14 cellular contexts compared by ENCODE assay signal in genomic region chr7:46557295-46557711, GRCh38.
DNase-seq lines count a peak whose midpoint lies in the region; ATAC-seq and TF ChIP-seq lines count a peak whose summit lies in the region.
"Had no signal": no experiment of that assay in that cellular context is flagged by ENCODE, and none has a peak within 500 bp of the region (broad histone marks: within the 10 kb centered on the region; RNA-seq: fewer than 3 reads in every experiment).

No MANE protein-coding gene starts in this region.

- H3K27ac ChIP-seq in brain microvascular endothelial cell (peak overlapping the region; percentile 94), vagina (peak overlapping the region; percentile 73)
- H3K27ac ChIP-seq: ascending aorta, right lobe of liver had no signal

- H3K4me3 ChIP-seq in brain microvascular endothelial cell (ENCODE audit: low read depth, low read length) (no peak overlapping the region), vagina (no peak overlapping the region)
- H3K4me3 ChIP-seq: ascending aorta, right lobe of liver had no signal

- no peaks in the 10 kb centered on the region for H3K27me3 Mint-ChIP-seq in mesothelial cell of epicardium (ENCODE audit: low read depth)

- in situ Hi-C loops in brain microvascular endothelial cell (cut with HindIII; ENCODE audit: low pct_ligation_motif_present, low sequenced_read_pairs) = no loop called here

- H3K27ac Mint-ChIP-seq in mesothelial cell of epicardium = peak overlapping the region; percentile 99
- H3K27ac Mint-ChIP-seq: activated T-cell treated with anti-CD3 and anti-CD28 coated beads, Interleukin-2, amount 50 U/mL, for 72 hours had no signal

- peak; percentile 7 for DNase-seq in NCI-H2196 (lab: John Stamatoyannopoulos, UW; ENCODE audit: unreplicated experiment)
- no peak for DNase-seq in NCI-H2196 treated with DMSO at 0.1 percent for 48 hours (lab: John Stamatoyannopoulos, UW; ENCODE audit: unreplicated experiment)
- DNase-seq in brain microvascular endothelial cell = peak; percentile 95
- peak in 1 of 2 experiments; percentile 48 for DNase-seq in mesothelial cell of epicardium (ENCODE audit: low spot score in 2 of 2, unreplicated experiment in 2 of 2)
- DNase-seq in vagina (ENCODE audit: extremely low spot score in 2 of 2) = no peak
- DNase-seq in activated effector memory CD4-positive, alpha-beta T cell treated with Interleukin-2 at 50 U/mL for 16 hours = no peak
- DNase-seq: activated T-cell treated with anti-CD3 and anti-CD28 coated beads, Interleukin-2, amount 50 U/mL, for 72 hours; DMS79; NCI-H2081; right lobe of liver had no signal

- peaks cover 43% of the 10 kb centered on the region for H3K4me1 Mint-ChIP-seq in mesothelial cell of epicardium

- ATAC-seq in GM21367 (IDR thresholded peaks at IDR 0.05; ENCODE audit: unreplicated experiment) (no peak), GM18520 (IDR thresholded peaks at IDR 0.05; ENCODE audit: unreplicated experiment) (no peak)
- ATAC-seq: activated CD4-positive, CD25-positive, alpha-beta regulatory T cell treated with anti-CD3 and anti-CD28 coated beads, Interleukin-2, amount 50 U/mL, for 24 hours; activated T-cell treated with anti-CD3 and anti-CD28 coated beads, Interleukin-2, amount 50 U/mL, for 72 hours; right lobe of liver had no signal

- peaks cover 47% of the 10 kb centered on the region for H3K36me3 Mint-ChIP-seq in mesothelial cell of epicardium

- no peak overlapping the region for H3K4me3 Mint-ChIP-seq in mesothelial cell of epicardium
- H3K4me3 Mint-ChIP-seq: activated T-cell treated with anti-CD3 and anti-CD28 coated beads, Interleukin-2, amount 50 U/mL, for 72 hours had no signal

- H3K27me3 ChIP-seq in brain microvascular endothelial cell (replicated peaks) (no peaks in the 10 kb centered on the region), vagina (no peaks in the 10 kb centered on the region)
- H3K27me3 ChIP-seq: ascending aorta, right lobe of liver had no signal

- intact Hi-C loops in vagina (cut with DNase I) = no loop called here

- H3K9me3 ChIP-seq in vagina = no peaks in the 10 kb centered on the region
- H3K9me3 ChIP-seq: right lobe of liver had no signal

- peaks cover 38% of the 10 kb centered on the region for H3K9me3 Mint-ChIP-seq in mesothelial cell of epicardium

- no peak for TF ChIP-seq POLR2A in vagina (IDR thresholded peaks at IDR 0.05)

- no peak for TF ChIP-seq CTCF in brain microvascular endothelial cell (IDR thresholded peaks at IDR 0.05; ENCODE audit: low read depth, low read length, missing control alignments)
- no peak for TF ChIP-seq CTCF in mesothelial cell of epicardium (IDR thresholded peaks at IDR 0.05; ENCODE audit: unreplicated experiment)
- no peak for TF ChIP-seq CTCF in vagina (IDR thresholded peaks at IDR 0.05)

- H3K36me3 ChIP-seq in brain microvascular endothelial cell (replicated peaks) = no peaks in the 10 kb centered on the region
- no peaks in the 10 kb centered on the region for H3K36me3 ChIP-seq in vagina
- H3K36me3 ChIP-seq: ascending aorta, right lobe of liver had no signal

- peaks cover 29% of the 10 kb centered on the region for H3K4me1 ChIP-seq in vagina
- H3K4me1 ChIP-seq: ascending aorta, right lobe of liver had no signal

Comparison
In these comparisons a context has a peak if more than half of its experiments do, and no peak if none do; other contexts are left out.
1. DNase-seq: peak in NCI-H2196 (single experiment) and brain microvascular endothelial cell (single experiment); none in NCI-H2196 treated with DMSO at 0.1 percent for 48 hours (single experiment), vagina (0 of 2) and activated effector memory CD4-positive, alpha-beta T cell treated with Interleukin-2 at 50 U/mL for 16 hours (single experiment).